Comparison of ENCODE assay signal across 8 cellular contexts in the genomic region with DNA sequence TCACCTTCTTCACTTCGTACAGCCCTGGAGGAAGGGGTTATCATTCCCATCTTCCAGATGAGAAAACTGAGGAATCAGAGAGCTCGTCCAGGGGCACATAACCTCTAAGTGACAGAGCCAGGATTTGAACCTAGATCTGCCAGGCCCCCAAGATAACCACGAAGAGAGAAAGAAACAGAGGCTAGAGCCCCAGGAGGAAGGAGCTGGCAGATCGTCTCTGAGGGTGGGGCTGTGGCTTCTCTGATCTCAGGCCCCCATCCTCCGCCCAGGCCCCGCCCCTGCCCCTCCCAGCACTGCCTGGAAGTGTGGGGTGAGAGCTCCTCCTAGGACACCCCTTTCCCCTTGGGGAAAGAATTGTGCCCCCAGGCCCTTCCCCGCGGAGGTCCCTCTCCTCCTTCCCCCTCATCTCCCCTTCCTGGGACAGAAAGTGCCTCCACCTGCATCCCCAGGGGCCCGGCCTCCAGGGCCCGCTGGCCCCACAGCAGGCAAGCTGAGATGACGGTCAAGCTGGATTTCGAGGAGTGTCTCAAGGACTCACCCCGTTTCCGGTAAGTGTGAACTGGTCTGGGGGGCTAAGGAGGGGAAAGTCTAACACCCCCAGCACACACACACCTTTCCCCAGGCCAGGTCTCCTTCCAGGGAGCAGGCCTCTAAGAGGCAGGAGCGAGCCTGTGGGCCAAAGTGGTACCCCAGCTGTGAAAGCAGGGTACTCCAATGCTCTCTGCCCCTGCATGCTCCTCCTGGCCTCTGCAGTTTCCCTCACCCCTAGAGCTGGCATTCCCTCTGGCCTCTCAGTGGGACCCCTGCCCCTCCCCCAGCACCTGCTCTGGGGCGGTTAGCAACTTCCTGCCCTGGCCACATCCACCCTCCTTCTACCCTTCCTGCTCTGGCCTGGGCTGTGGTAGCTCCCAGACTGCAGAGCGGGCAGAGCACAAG. TPM values are rescaled to one million over a fixed set of nuclear protein-coding genes. Genes with fewer than 3 reads are reported as not detected.
A peak's percentile ranks its signal among the peaks of the same experiment; 100 is the strongest.
DNase-seq lines count a peak whose midpoint lies in the region; ATAC-seq, FAIRE-seq and TF ChIP-seq lines count a peak whose summit lies in the region.

A gene with protein sequence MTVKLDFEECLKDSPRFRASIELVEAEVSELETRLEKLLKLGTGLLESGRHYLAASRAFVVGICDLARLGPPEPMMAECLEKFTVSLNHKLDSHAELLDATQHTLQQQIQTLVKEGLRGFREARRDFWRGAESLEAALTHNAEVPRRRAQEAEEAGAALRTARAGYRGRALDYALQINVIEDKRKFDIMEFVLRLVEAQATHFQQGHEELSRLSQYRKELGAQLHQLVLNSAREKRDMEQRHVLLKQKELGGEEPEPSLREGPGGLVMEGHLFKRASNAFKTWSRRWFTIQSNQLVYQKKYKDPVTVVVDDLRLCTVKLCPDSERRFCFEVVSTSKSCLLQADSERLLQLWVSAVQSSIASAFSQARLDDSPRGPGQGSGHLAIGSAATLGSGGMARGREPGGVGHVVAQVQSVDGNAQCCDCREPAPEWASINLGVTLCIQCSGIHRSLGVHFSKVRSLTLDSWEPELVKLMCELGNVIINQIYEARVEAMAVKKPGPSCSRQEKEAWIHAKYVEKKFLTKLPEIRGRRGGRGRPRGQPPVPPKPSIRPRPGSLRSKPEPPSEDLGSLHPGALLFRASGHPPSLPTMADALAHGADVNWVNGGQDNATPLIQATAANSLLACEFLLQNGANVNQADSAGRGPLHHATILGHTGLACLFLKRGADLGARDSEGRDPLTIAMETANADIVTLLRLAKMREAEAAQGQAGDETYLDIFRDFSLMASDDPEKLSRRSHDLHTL (plus strand): TSS at position 290 of the 936 bp plus-strand sequence. CDS start 206 bp downstream, at position 496.

- no peaks in the 10 kb centered on the region for H3K9me3 Mint-ChIP-seq in endodermal cell
- H3K9me3 Mint-ChIP-seq in Calu3 (ENCODE audit: low read depth, unreplicated experiment): no peaks in the 10 kb centered on the region

- TF ChIP-seq CTCF in endodermal cell (conservative IDR thresholded peaks at IDR 0.05): no peak
- TF ChIP-seq CTCF in Calu3 (IDR thresholded peaks at IDR 0.05; ENCODE audit: unreplicated experiment): no peak
- TF ChIP-seq CTCF in tibial artery (IDR thresholded peaks at IDR 0.05): no peak

- ATAC-seq in HG03175 (IDR thresholded peaks at IDR 0.05; ENCODE audit: unreplicated experiment): peak; percentile 62
- peak; percentile 95 to 96 for ATAC-seq in activated CD4-positive, CD25-positive, alpha-beta regulatory T cell treated with anti-CD3 and anti-CD28 coated beads, Interleukin-2, amount 50 U/mL, for 24 hours
- no peak for ATAC-seq in GM21367 (IDR thresholded peaks at IDR 0.05; ENCODE audit: unreplicated experiment)

- intact Hi-C loops in Calu3 (cut with micrococcal nuclease; ENCODE audit: unreplicated experiment): no loop called here
- intact Hi-C loops in tibial artery (cut with DNase I; ENCODE audit: low total_unique reads): no loop called here

- peak within 1 kb of the TSS; percentile 16 for H3K27ac Mint-ChIP-seq in endodermal cell
- no peak within 1 kb of the TSS for H3K27ac Mint-ChIP-seq in Calu3 (ENCODE audit: unreplicated experiment)

- WGBS in endodermal cell (ENCODE audit: insufficient coverage in 1 of 2, insufficient read length in 1 of 2), 2 experiments: 43 to 70% methylated on average over 3 to 17 of the region's 17 CpGs

- no peaks in the 10 kb centered on the region for H3K9me3 ChIP-seq in endodermal cell (ENCODE audit: control insufficient read depth, low read length)
- H3K9me3 ChIP-seq in tibial artery: no peaks in the 10 kb centered on the region

- H3K36me3 Mint-ChIP-seq in endodermal cell (ENCODE audit: low read depth) (no peaks in the 10 kb centered on the region), Calu3 (ENCODE audit: insufficient read depth, unreplicated experiment) (peaks cover 3% of the 10 kb centered on the region)

- no peak within 1 kb of the TSS for H3K27ac ChIP-seq in endodermal cell (ENCODE audit: low read depth, low read length)
- no peak within 1 kb of the TSS for H3K27ac ChIP-seq in tibial artery

- H3K9ac ChIP-seq in endodermal cell (ENCODE audit: extremely low read depth, low read length, poor library complexity, severe bottlenecking): no peak within 1 kb of the TSS

- H3K4me1 Mint-ChIP-seq in endodermal cell (peaks cover 10% of the 10 kb centered on the region), Calu3 (ENCODE audit: low read depth, unreplicated experiment) (no peaks in the 10 kb centered on the region)

- TF ChIP-seq POLR2A in GM12891 (IDR thresholded peaks at IDR 0.05; ENCODE audit: low read depth, low read length): no peak

- H3K4me3 Mint-ChIP-seq in endodermal cell: no peak within 1 kb of the TSS
- H3K4me3 Mint-ChIP-seq in Calu3 (ENCODE audit: low read depth, unreplicated experiment): no peak within 1 kb of the TSS

- H3K4me3 ChIP-seq in endodermal cell (ENCODE audit: low read length): no peak within 1 kb of the TSS
- H3K4me3 ChIP-seq in tibial artery: no peak within 1 kb of the TSS

- DNase-seq in GM12891 (ENCODE audit: insufficient read length, low spot score): peak; percentile 75
- peak; percentile 94 for DNase-seq in endodermal cell
- peak; percentile 73 for DNase-seq in stimulated activated CD4-positive, alpha-beta T cell treated with anti-CD3 and anti-CD28 coated beads, Interleukin-15, amount 100 ng/mL, for 1 hour (ENCODE audit: low read depth in 1 of 2, low spot score in 1 of 2)
- DNase-seq in Calu3: no peak
- no peak for DNase-seq in tibial artery

- no peaks in the 10 kb centered on the region for H3K4me1 ChIP-seq in endodermal cell (ENCODE audit: control insufficient read depth, insufficient read depth, low read length)
- H3K4me1 ChIP-seq in tibial artery: no peaks in the 10 kb centered on the region

- no peaks in the 10 kb centered on the region for H3K27me3 ChIP-seq in endodermal cell (ENCODE audit: control insufficient read depth, insufficient read depth, low read length, poor library complexity, severe bottlenecking)
- H3K27me3 ChIP-seq in tibial artery: peaks cover 0 to 69% of the 10 kb centered on the region in 2 donors

- H3K36me3 ChIP-seq in endodermal cell (ENCODE audit: control insufficient read depth, insufficient read depth, low read length) (no peaks in the 10 kb centered on the region), tibial artery (no peaks in the 10 kb centered on the region)

- BruUV-seq in Calu3 (replicated peaks; lab: Mats Ljungman, UMichigan): no TSS peak

- peak; percentile 96 for FAIRE-seq in GM12891 (lab: Jason Lieb, UNC)

- CTCF ChIA-PET in Calu3 (lab: Charles Lee): interaction anchor here (1.7 kb wide), 1 partner anchor 9 kb away, joined by 5 read pairs; no protein-coding TSS in a partner anchor

- H3K27me3 Mint-ChIP-seq in endodermal cell (ENCODE audit: insufficient read depth) (no peaks in the 10 kb centered on the region), Calu3 (ENCODE audit: unreplicated experiment) (peaks cover 27% of the 10 kb centered on the region)

TF ChIP-seq in GM12891, 5 proteins besides CTCF, POLR2A, EP300 and RAD21:
- TF ChIP-seq POLR2AphosphoS5 (IDR thresholded peaks at IDR 0.05; ENCODE audit: low read depth, low read length) (no peak), TAF1 (IDR thresholded peaks at IDR 0.05; ENCODE audit: low read depth, low read length) (no peak; the same call in 1 of the 2 replicates), POU2F2 (IDR thresholded peaks at IDR 0.05; ENCODE audit: low read depth, low read length) (no peak), SPI1 (IDR thresholded peaks at IDR 0.05; ENCODE audit: low read depth, low read length) (no peak), PAX5 (IDR thresholded peaks at IDR 0.05; ENCODE audit: insufficient read depth, low read length, severe bottlenecking) (no peak)

RNA-seq across cellular contexts. Expression of the gene that starts here (rescaled TPM):
- polyA plus RNA-seq in GM12891 (2012; ENCODE audit: low read depth, missing spikeins): 103 TPM
- total RNA-seq in endodermal cell: 1 to 10 TPM; 4.5 to 8.4 TPM
- 5.0 TPM for polyA plus RNA-seq in endodermal cell (2013, experiment 1 of 2)
- polyA plus RNA-seq in endodermal cell (2013, experiment 2 of 2): 1.4 TPM
- total RNA-seq in Calu3 (2022): 4.1 TPM in 1 of 2 replicates, not detected in the other

Comparison
In these comparisons a context has a peak if more than half of its experiments do, and no peak if none do; other contexts are left out.
1. DNase-seq: peak in GM12891 (single experiment), endodermal cell (single experiment) and stimulated activated CD4-positive, alpha-beta T cell treated with anti-CD3 and anti-CD28 coated beads, Interleukin-15, amount 100 ng/mL, for 1 hour (2 of 2); none in Calu3 (single experiment) and tibial artery (0 of 2).